Comparison of ENCODE assay signal across 1 cellular context in the genomic region with DNA sequence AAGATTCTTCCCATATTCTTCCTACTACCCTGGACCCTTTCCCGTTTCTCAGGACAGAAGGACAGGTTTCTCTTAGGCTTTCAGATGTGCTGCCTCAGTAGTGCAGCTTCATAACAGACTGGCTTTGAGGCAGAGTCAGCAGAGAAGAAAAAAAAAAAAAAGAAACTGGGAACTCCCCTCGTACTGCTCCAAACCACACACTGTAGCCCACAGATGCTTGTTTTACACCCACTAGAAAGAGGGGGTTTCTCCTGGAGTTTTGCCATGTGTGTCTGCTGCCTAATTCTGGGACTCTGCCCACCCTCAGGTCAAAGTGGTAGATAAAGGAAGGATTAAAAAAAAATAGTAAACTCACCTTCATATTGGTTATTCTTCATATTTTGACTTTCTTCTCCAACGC.
TF ChIP-seq lines count a peak whose summit lies in the region.

No MANE protein-coding gene starts in this region.

TF ChIP-seq in GM12878, 131 proteins besides CTCF, POLR2A, EP300 and RAD21 (continued from another document):
- TF ChIP-seq HDAC6 (IDR thresholded peaks at IDR 0.05; ENCODE audit: unreplicated experiment) (no peak), ATF7 (IDR thresholded peaks at IDR 0.05; ENCODE audit: low read depth) (no peak), CHD4 (IDR thresholded peaks at IDR 0.05) (no peak), TARDBP (IDR thresholded peaks at IDR 0.05; ENCODE audit: borderline replicate concordance) (no peak), SUPT20H (IDR thresholded peaks at IDR 0.05; ENCODE audit: borderline replicate concordance, control insufficient read depth, low read depth, low read length) (no peak), IKZF1 (conservative IDR thresholded peaks at IDR 0.05) (0 out of 2 replicates have a peak, but pooled peaks have one; percentile 12), NFIC (IDR thresholded peaks at IDR 0.05; ENCODE audit: low read depth, low read length) (peak; percentile 89), ESRRA (IDR thresholded peaks at IDR 0.05; ENCODE audit: low read length) (no peak), NBN (IDR thresholded peaks at IDR 0.05) (no peak; the same call in 1 of the 2 replicates), HDAC2 (IDR thresholded peaks at IDR 0.05) (no peak), SP1 (IDR thresholded peaks at IDR 0.05; ENCODE audit: low read depth, low read length) (peak; percentile 19), GATAD2B (conservative IDR thresholded peaks at IDR 0.05; ENCODE audit: low read depth) (no peak), DPF2 (IDR thresholded peaks at IDR 0.05) (no peak), CBFB (IDR thresholded peaks at IDR 0.05; ENCODE audit: low read depth) (peak; percentile 64; the same call in 1 of the 2 replicates), TCF7 (IDR thresholded peaks at IDR 0.05; ENCODE audit: borderline replicate concordance) (no peak), BHLHE40 (IDR thresholded peaks at IDR 0.05; ENCODE audit: borderline replicate concordance in 1 of 2, low read depth in 2 of 2, low read length in 1 of 2) (peak in 1 of 2 experiments; percentile 62; a peak in 1 of 4 replicates), TBL1XR1 (IDR thresholded peaks at IDR 0.05; ENCODE audit: low read depth, low read length) (peak; percentile 84; the same call in 1 of the 2 replicates), CEBPB (IDR thresholded peaks at IDR 0.05; ENCODE audit: borderline replicate concordance in 1 of 2, low read depth in 2 of 2, low read length in 2 of 2) (no peak), GABPA (IDR thresholded peaks at IDR 0.05; ENCODE audit: low read depth) (no peak), TCF12 (IDR thresholded peaks at IDR 0.05; ENCODE audit: low read depth, low read length) (peak; percentile 75; the same call in 1 of the 2 replicates), EED (IDR thresholded peaks at IDR 0.05; ENCODE audit: low read depth) (0 out of 2 replicates have a peak, but pooled peaks have one; percentile 42), ZNF622 (IDR thresholded peaks at IDR 0.05) (no peak), SREBF1 (IDR thresholded peaks at IDR 0.05; ENCODE audit: low read length) (no peak), CHD2 (IDR thresholded peaks at IDR 0.05; ENCODE audit: borderline replicate concordance, low read depth, low read length) (no peak), ETV6 (conservative IDR thresholded peaks at IDR 0.05 in 1 of 2, IDR thresholded peaks at IDR 0.05 in 1 of 2; ENCODE audit: borderline replicate concordance in 1 of 2, low read depth in 1 of 2) (no peak), CBX5 (IDR thresholded peaks at IDR 0.05; ENCODE audit: low read depth) (no peak), SREBF2 (IDR thresholded peaks at IDR 0.05; ENCODE audit: low read length) (no peak), IRF4 (IDR thresholded peaks at IDR 0.05; ENCODE audit: low read depth, low read length) (0 out of 2 replicates have a peak, but pooled peaks have one; percentile 34), MYB (IDR thresholded peaks at IDR 0.05; ENCODE audit: borderline replicate concordance, low read depth, low read length) (no peak), RELA (IDR thresholded peaks at IDR 0.05; ENCODE audit: borderline replicate concordance, partially characterized antibody) (peak; percentile 91), IKZF2 (IDR thresholded peaks at IDR 0.05) (peak; percentile 26 to 30; a peak in 2 of 4 replicates), ZZZ3 (IDR thresholded peaks at IDR 0.05; ENCODE audit: control insufficient read depth, insufficient read length, low read depth) (no peak), POLR2AphosphoS2 (IDR thresholded peaks at IDR 0.05; ENCODE audit: low read depth, low read length) (no peak), FOS (IDR thresholded peaks at IDR 0.05; ENCODE audit: borderline replicate concordance, extremely low read depth, insufficient read length) (no peak), BCL11A (IDR thresholded peaks at IDR 0.05; ENCODE audit: low read depth, low read length) (peak; percentile 75; the same call in 1 of the 2 replicates)
- TF ChIP-seq, protein P1, sequence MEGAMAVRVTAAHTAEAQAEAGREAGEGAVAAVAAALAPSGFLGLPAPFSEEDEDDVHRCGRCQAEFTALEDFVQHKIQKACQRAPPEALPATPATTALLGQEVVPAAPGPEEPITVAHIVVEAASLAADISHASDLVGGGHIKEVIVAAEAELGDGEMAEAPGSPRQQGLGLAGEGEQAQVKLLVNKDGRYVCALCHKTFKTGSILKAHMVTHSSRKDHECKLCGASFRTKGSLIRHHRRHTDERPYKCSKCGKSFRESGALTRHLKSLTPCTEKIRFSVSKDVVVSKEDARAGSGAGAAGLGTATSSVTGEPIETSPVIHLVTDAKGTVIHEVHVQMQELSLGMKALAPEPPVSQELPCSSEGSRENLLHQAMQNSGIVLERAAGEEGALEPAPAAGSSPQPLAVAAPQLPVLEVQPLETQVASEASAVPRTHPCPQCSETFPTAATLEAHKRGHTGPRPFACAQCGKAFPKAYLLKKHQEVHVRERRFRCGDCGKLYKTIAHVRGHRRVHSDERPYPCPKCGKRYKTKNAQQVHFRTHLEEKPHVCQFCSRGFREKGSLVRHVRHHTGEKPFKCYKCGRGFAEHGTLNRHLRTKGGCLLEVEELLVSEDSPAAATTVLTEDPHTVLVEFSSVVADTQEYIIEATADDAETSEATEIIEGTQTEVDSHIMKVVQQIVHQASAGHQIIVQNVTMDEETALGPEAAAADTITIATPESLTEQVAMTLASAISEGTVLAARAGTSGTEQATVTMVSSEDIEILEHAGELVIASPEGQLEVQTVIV (IDR thresholded peaks at IDR 0.05; ENCODE audit: borderline replicate concordance, partially characterized antibody) = no peak
- TF ChIP-seq, protein P2, sequence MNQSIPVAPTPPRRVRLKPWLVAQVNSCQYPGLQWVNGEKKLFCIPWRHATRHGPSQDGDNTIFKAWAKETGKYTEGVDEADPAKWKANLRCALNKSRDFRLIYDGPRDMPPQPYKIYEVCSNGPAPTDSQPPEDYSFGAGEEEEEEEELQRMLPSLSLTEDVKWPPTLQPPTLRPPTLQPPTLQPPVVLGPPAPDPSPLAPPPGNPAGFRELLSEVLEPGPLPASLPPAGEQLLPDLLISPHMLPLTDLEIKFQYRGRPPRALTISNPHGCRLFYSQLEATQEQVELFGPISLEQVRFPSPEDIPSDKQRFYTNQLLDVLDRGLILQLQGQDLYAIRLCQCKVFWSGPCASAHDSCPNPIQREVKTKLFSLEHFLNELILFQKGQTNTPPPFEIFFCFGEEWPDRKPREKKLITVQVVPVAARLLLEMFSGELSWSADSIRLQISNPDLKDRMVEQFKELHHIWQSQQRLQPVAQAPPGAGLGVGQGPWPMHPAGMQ (IDR thresholded peaks at IDR 0.05; ENCODE audit: borderline replicate concordance) = no peak
- TF ChIP-seq, protein P3, sequence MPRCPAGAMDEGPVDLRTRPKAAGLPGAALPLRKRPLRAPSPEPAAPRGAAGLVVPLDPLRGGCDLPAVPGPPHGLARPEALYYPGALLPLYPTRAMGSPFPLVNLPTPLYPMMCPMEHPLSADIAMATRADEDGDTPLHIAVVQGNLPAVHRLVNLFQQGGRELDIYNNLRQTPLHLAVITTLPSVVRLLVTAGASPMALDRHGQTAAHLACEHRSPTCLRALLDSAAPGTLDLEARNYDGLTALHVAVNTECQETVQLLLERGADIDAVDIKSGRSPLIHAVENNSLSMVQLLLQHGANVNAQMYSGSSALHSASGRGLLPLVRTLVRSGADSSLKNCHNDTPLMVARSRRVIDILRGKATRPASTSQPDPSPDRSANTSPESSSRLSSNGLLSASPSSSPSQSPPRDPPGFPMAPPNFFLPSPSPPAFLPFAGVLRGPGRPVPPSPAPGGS (IDR thresholded peaks at IDR 0.05; ENCODE audit: borderline replicate concordance, insufficient read depth, low read depth, low read length, poor library complexity, severe bottlenecking) = peak; percentile 78
- TF ChIP-seq, protein P4, sequence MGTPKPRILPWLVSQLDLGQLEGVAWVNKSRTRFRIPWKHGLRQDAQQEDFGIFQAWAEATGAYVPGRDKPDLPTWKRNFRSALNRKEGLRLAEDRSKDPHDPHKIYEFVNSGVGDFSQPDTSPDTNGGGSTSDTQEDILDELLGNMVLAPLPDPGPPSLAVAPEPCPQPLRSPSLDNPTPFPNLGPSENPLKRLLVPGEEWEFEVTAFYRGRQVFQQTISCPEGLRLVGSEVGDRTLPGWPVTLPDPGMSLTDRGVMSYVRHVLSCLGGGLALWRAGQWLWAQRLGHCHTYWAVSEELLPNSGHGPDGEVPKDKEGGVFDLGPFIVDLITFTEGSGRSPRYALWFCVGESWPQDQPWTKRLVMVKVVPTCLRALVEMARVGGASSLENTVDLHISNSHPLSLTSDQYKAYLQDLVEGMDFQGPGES (IDR thresholded peaks at IDR 0.05) = no peak
TF ChIP-seq in GM12878: peak in this region for 25.
